Comparison of ENCODE assay signal across 23 cellular contexts in genomic region chr9:136099547-136099946, GRCh38.
"Had no signal": no experiment of that assay in that cellular context is flagged by ENCODE, and none has a peak within 500 bp of the region (broad histone marks: within the 10 kb centered on the region; RNA-seq: fewer than 3 reads in every experiment).

No MANE protein-coding gene starts in this region.

- H3K36me3 ChIP-seq: Peyer's patch, SJCRH30 had no signal

- H3K4me3 Mint-ChIP-seq: activated CD4-positive, alpha-beta memory T cell treated with anti-CD3 and anti-CD28 coated beads, Interleukin-2, amount 10 ng/mL, durations not matched to agents 7 days and 5 days had no signal

- H3K9me3 Mint-ChIP-seq: activated CD4-positive, alpha-beta memory T cell treated with anti-CD3 and anti-CD28 coated beads, Interleukin-2, amount 10 ng/mL, durations not matched to agents 7 days and 5 days; activated T-cell treated with anti-CD3 and anti-CD28 coated beads, Interleukin-2, amount 50 U/mL, for 72 hours; central memory CD8-positive, alpha-beta T cell had no signal

- H3K27ac ChIP-seq: Peyer's patch, SJCRH30, VCaP had no signal

- H3K27ac Mint-ChIP-seq: activated CD4-positive, alpha-beta memory T cell treated with anti-CD3 and anti-CD28 coated beads, Interleukin-2, amount 10 ng/mL, durations not matched to agents 7 days and 5 days had no signal

- H3K9ac ChIP-seq: SK-N-SH had no signal

- DNase-seq: activated CD4-positive, alpha-beta memory T cell treated with anti-CD3 and anti-CD28 coated beads, Interleukin-2, amount 10 ng/mL, durations not matched to agents 7 days and 5 days; activated CD4-positive, alpha-beta T cell treated with anti-CD3 and anti-CD28 coated beads, Interleukin-2, amount 50 U/mL, for 1 hour; activated CD4-positive, CD25-positive, alpha-beta regulatory T cell; activated naive CD4-positive, alpha-beta T cell treated with anti-CD3 and anti-CD28 coated beads, Interleukin-2, amount 50 U/mL, for 16 hours; activated T-cell treated with anti-CD3 and anti-CD28 coated beads for 4 hours; activated T-cell treated with anti-CD3 and anti-CD28 coated beads, Interleukin-2, amount 50 U/mL, for 72 hours; amygdala; Karpas-422; MM.1S; NCI-H1105; NCI-H1436; NCI-H1694 treated with DMSO at 0.1 percent for 48 hours; NCI-H2081; NCI-H510A treated with DMSO at 0.1 percent for 48 hours; NCI-H69; NK-92 treated with Interleukin-12 subunit alpha and Interleukin-12 subunit beta, amount 100 ng/mL, for 24 hours; Peyer's patch; SJCRH30; SK-N-SH; T-helper 1 cell had no signal

- H3K36me3 Mint-ChIP-seq: brain had no signal

- H3K27me3 Mint-ChIP-seq: activated CD4-positive, alpha-beta memory T cell treated with anti-CD3 and anti-CD28 coated beads, Interleukin-2, amount 10 ng/mL, durations not matched to agents 7 days and 5 days; central memory CD8-positive, alpha-beta T cell had no signal

- H3K4me3 ChIP-seq: Peyer's patch, SJCRH30 had no signal

- H3K27me3 ChIP-seq: Peyer's patch had no signal

- H3K4me2 ChIP-seq: SK-N-SH had no signal

- H3K9me3 ChIP-seq: Peyer's patch, SJCRH30, SK-N-SH had no signal
